Comparison of ENCODE assay signal across 25 cellular contexts in genomic region chr6:106939208-106939607, GRCh38. TPM values are rescaled to one million over a fixed set of nuclear protein-coding genes. Genes with fewer than 3 reads are reported as not detected.
DNase-seq lines count a peak whose midpoint lies in the region; ATAC-seq and TF ChIP-seq lines count a peak whose summit lies in the region.
"Had no signal": no experiment of that assay in that cellular context is flagged by ENCODE, and none has a peak within 500 bp of the region (broad histone marks: within the 10 kb centered on the region; RNA-seq: fewer than 3 reads in every experiment).

No MANE protein-coding gene starts in this region.

- no peak for ATAC-seq in psoas muscle
- no peak for ATAC-seq in GM18519 (IDR thresholded peaks at IDR 0.05; ENCODE audit: low FRiP score, unreplicated experiment)
- ATAC-seq: heart left ventricle had no signal

- H3K4me1 ChIP-seq in neutrophil (ENCODE audit: control insufficient read depth in 1 of 2, insufficient read depth in 1 of 2, low read depth in 1 of 2, low read length in 1 of 2) (peaks cover 27 to 37% of the 10 kb centered on the region in 2 experiments), psoas muscle (no peaks in the 10 kb centered on the region)
- H3K4me1 ChIP-seq: adrenal gland, colonic mucosa, heart left ventricle, neural progenitor cell, Peyer's patch had no signal

- no peaks in the 10 kb centered on the region for H3K9me3 ChIP-seq in neutrophil
- no peaks in the 10 kb centered on the region for H3K9me3 ChIP-seq in psoas muscle
- H3K9me3 ChIP-seq: adrenal gland, colonic mucosa, heart left ventricle, Peyer's patch had no signal

- H3K27ac ChIP-seq in neutrophil, result peak overlapping the region; percentile 63
- H3K27ac ChIP-seq in psoas muscle, result no peak overlapping the region
- H3K27ac ChIP-seq: 22Rv1, adrenal gland, colonic mucosa, GM23248, heart left ventricle, neural progenitor cell, Peyer's patch had no signal

- TF ChIP-seq CTCF in neutrophil (IDR thresholded peaks at IDR 0.05) (no peak), psoas muscle (IDR thresholded peaks at IDR 0.05) (no peak)

- no peaks in the 10 kb centered on the region for H3K36me3 ChIP-seq in neutrophil
- H3K36me3 ChIP-seq in psoas muscle (ENCODE audit: insufficient read depth in 1 of 2, low read depth in 1 of 2), result no peaks in the 10 kb centered on the region
- H3K36me3 ChIP-seq: adrenal gland, colonic mucosa, heart left ventricle, neural progenitor cell, Peyer's patch had no signal

- peak overlapping the region in 1 of 2 experiments; percentile 18 for H3K4me3 ChIP-seq in neutrophil (ENCODE audit: low read depth in 1 of 2, low read length in 1 of 2)
- no peak overlapping the region for H3K4me3 ChIP-seq in psoas muscle
- H3K4me3 ChIP-seq: adrenal gland, colonic mucosa, GM23248, heart left ventricle, neural progenitor cell, Peyer's patch had no signal

- intact Hi-C loops in psoas muscle (cut with DNase I), result no loop called here

- WGBS in psoas muscle, 3 donors, result 63 to 79% (median 77%) methylated on average over 3 of the region's 3 CpGs

- DNase-seq in NCI-H1417 (lab: John Stamatoyannopoulos, UW) (peak in 2 of 3 experiments; percentile 35 to 74), NCI-H1417 treated with DMSO at 0.1 percent for 48 hours (lab: John Stamatoyannopoulos, UW) (no peak), NCI-H1930 (lab: John Stamatoyannopoulos, UW) (peak; percentile 10 to 51), NCI-H526 treated with DMSO at 0.1 percent for 48 hours (lab: John Stamatoyannopoulos, UW) (peak; percentile 78), psoas muscle (no peak)
- DNase-seq in activated effector memory CD4-positive, alpha-beta T cell treated with Interleukin-2 at 50 U/mL for 16 hours, result no peak
- DNase-seq: activated CD4-positive, CD25-positive, alpha-beta regulatory T cell treated with anti-CD3 and anti-CD28 coated beads, Interleukin-2, amount 50 U/mL, for 72 hours; activated naive CD4-positive, alpha-beta T cell; activated T-cell treated with anti-CD3 and anti-CD28 coated beads, Interleukin-2, amount 50 U/mL, for 1 hour; adrenal gland; CD4-positive, alpha-beta T cell; colonic mucosa; DMS79 treated with DMSO at 0.1 percent for 48 hours; effector memory CD4-positive, alpha-beta T cell; erythroblast; GM23248; heart left ventricle; KG1; NCI-H446 had no signal

- H3K27me3 ChIP-seq in neutrophil (no peaks in the 10 kb centered on the region), psoas muscle (ENCODE audit: insufficient read depth in 3 of 3, low read length in 2 of 3) (no peaks in the 10 kb centered on the region)
- H3K27me3 ChIP-seq: adrenal gland, colonic mucosa, neural progenitor cell, Peyer's patch had no signal

RNA-seq across cellular contexts. Expression of gene CD24, which starts 35.3 kb away (rescaled TPM):
- 1 to 10 TPM in 1 of 4 donors, under 1 TPM in 3; 0.29 to 1.5 (median 0.77) TPM for total RNA-seq in psoas muscle
- polyA plus RNA-seq in psoas muscle, result 1 to 10 TPM in 1 of 3 donors, under 1 TPM in 2; 0.26 to 1.4 (median 0.56) TPM
- total RNA-seq: CD4-positive, alpha-beta T cell; lung microvascular endothelial cell had no signal

Comparison
In these comparisons a context has a peak if more than half of its experiments do, and no peak if none do; other contexts are left out.
1. DNase-seq: peak in NCI-H1417 (2 of 3), NCI-H1930 (2 of 2) and NCI-H526 treated with DMSO at 0.1 percent for 48 hours (single experiment); none in NCI-H1417 treated with DMSO at 0.1 percent for 48 hours (single experiment), activated effector memory CD4-positive, alpha-beta T cell treated with Interleukin-2 at 50 U/mL for 16 hours (single experiment) and psoas muscle (0 of 2).